Comparison of ENCODE assay signal across 1 cellular context in the genomic region with DNA sequence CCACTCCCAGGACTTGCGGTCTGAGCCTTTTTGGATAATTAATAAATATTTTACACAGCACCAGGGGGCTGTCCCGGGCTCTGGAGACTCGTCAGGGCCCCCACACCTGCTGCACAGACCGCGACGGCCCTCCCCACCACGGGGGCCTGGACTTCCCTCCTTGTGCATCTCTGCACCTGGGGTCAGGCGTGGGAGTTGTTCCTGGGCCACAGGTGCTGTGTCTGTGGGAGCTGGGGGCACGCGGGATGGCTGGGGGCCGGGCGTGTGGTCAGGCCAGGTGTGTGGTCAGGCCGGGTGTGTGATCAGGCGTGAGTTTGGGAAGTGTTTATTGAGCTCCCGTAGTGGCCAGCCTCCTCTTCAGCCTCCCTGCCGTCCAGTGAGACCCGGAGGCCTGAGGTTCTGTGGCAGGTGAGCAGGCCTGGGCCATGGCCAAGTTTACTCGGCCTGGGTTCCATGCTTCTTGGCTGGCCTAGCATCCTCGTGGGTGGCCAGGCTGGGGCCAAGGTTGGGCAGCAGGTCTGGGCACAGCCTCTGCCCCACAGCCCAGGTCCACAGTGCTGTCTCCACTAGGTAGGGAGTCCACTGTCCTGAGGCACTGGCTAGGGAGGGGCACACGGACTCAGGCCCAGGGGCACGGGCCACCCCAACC.
TF ChIP-seq lines count a peak whose summit lies in the region.

No MANE protein-coding gene starts in this region.

TF ChIP-seq in K562, 482 proteins besides CTCF, POLR2A, EP300 and RAD21:
- TF ChIP-seq NFIC (IDR thresholded peaks at IDR 0.05) (0 out of 2 replicates have a peak, but pooled peaks have one; percentile 9), DACH1 (IDR thresholded peaks at IDR 0.05; ENCODE audit: partially characterized antibody) (no peak)
TF ChIP-seq in K562: peak in this region for 1.
